Comparison of ENCODE assay signal across 1 cellular context in the genomic region with DNA sequence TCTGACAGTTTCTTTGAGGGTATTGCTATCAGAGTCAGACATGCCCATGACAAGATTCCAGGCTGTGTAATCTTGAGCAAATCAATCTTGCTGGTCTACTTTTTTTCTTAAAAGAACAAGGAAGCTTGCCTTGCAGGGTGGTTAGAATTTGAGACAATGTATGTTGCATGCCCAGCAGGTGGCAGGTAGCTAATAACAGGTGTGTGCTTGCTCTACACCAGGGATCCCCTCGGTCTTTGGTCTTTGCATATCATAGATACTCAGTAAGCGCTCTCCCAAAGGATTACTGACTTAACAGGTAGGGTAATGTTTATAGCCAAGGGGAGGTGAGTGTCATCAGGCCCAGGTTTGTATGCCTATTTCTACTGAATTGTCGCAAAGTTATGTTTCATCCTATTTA.
TF ChIP-seq lines count a peak whose summit lies in the region.

No MANE protein-coding gene starts in this region.

TF ChIP-seq in WTC11, 78 proteins besides CTCF, POLR2A, EP300 and RAD21 (continued from another document):
- TF ChIP-seq, protein P1, sequence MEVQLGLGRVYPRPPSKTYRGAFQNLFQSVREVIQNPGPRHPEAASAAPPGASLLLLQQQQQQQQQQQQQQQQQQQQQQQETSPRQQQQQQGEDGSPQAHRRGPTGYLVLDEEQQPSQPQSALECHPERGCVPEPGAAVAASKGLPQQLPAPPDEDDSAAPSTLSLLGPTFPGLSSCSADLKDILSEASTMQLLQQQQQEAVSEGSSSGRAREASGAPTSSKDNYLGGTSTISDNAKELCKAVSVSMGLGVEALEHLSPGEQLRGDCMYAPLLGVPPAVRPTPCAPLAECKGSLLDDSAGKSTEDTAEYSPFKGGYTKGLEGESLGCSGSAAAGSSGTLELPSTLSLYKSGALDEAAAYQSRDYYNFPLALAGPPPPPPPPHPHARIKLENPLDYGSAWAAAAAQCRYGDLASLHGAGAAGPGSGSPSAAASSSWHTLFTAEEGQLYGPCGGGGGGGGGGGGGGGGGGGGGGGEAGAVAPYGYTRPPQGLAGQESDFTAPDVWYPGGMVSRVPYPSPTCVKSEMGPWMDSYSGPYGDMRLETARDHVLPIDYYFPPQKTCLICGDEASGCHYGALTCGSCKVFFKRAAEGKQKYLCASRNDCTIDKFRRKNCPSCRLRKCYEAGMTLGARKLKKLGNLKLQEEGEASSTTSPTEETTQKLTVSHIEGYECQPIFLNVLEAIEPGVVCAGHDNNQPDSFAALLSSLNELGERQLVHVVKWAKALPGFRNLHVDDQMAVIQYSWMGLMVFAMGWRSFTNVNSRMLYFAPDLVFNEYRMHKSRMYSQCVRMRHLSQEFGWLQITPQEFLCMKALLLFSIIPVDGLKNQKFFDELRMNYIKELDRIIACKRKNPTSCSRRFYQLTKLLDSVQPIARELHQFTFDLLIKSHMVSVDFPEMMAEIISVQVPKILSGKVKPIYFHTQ (CRISPR knock-in tag; IDR thresholded peaks at IDR 0.05), result no peak
- TF ChIP-seq CREB1 (CRISPR knock-in tag; IDR thresholded peaks at IDR 0.05) (no peak), SMAD4 (CRISPR knock-in tag; IDR thresholded peaks at IDR 0.05) (no peak)
- TF ChIP-seq, protein P2, sequence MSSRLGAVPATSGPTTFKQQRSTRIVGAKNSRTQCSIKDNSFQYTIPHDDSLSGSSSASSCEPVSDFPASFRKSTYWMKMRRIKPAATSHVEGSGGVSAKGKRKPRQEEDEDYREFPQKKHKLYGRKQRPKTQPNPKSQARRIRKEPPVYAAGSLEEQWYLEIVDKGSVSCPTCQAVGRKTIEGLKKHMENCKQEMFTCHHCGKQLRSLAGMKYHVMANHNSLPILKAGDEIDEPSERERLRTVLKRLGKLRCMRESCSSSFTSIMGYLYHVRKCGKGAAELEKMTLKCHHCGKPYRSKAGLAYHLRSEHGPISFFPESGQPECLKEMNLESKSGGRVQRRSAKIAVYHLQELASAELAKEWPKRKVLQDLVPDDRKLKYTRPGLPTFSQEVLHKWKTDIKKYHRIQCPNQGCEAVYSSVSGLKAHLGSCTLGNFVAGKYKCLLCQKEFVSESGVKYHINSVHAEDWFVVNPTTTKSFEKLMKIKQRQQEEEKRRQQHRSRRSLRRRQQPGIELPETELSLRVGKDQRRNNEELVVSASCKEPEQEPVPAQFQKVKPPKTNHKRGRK (CRISPR knock-in tag; IDR thresholded peaks at IDR 0.05; ENCODE audit: borderline replicate concordance), result no peak
